In genomic region chr15:88658972-88659931, GRCh38 we compare ENCODE assay signal across 12 cellular contexts. TPM values are rescaled to one million over a fixed set of nuclear protein-coding genes. Genes with fewer than 3 reads are reported as not detected.
DNase-seq lines count a peak whose midpoint lies in the region; ATAC-seq and TF ChIP-seq lines count a peak whose summit lies in the region.
"Had no signal": no experiment of that assay in that cellular context is flagged by ENCODE, and none has a peak within 500 bp of the region (broad histone marks: within the 10 kb centered on the region; RNA-seq: fewer than 3 reads in every experiment).

No MANE protein-coding gene starts in this region.

- H4K20me1 ChIP-seq in mammary epithelial cell (ENCODE audit: insufficient read depth, low read length): no peaks in the 10 kb centered on the region

- H2AFZ ChIP-seq in mammary epithelial cell (ENCODE audit: low read depth, low read length): peak overlapping the region; percentile 82

- no peaks in the 10 kb centered on the region for H3K9me3 Mint-ChIP-seq in activated naive CD4-positive, alpha-beta T cell treated with anti-CD3 and anti-CD28 coated beads, Interleukin-2, amount 50 U/mL, for 72 hours

- CTCF ChIA-PET in mammary epithelial cell (lab: Charles Lee; ENCODE audit: low non-redundant PET): interaction anchor here (0.7 kb wide), 1 partner anchor 224 kb away, joined by 3 read pairs; no protein-coding TSS in a partner anchor

- no peak for DNase-seq in activated naive CD4-positive, alpha-beta T cell treated with anti-CD3 and anti-CD28 coated beads, Interleukin-2, amount 50 U/mL, for 72 hours (ENCODE audit: low spot score in 2 of 2)
- no peak for DNase-seq in activated naive CD4-positive, alpha-beta T cell (lab: John Stamatoyannopoulos, UW)
- DNase-seq in mammary epithelial cell: peak; percentile 85
- DNase-seq in lung (ENCODE audit: low spot score): peak; percentile 27
- peak; percentile 70 to 86 for DNase-seq in aorta
- DNase-seq: Kasumi-1, WERI-Rb-1 had no signal

- peak overlapping the region; percentile 20 for H3K9ac ChIP-seq in mammary epithelial cell (ENCODE audit: insufficient read depth, low read length)

- H3K4me1 ChIP-seq in mammary epithelial cell (ENCODE audit: insufficient read depth, low read length) (peaks cover 35% of the 10 kb centered on the region), lung (ENCODE audit: control insufficient read depth in 2 of 2, insufficient read depth in 2 of 2, low read length in 2 of 2) (no peaks in the 10 kb centered on the region), aorta (ENCODE audit: control insufficient read depth in 1 of 2, insufficient read depth in 2 of 2, low read length in 2 of 2) (peaks cover 0 to 13% of the 10 kb centered on the region in 2 donors)

- H3K27ac ChIP-seq in mammary epithelial cell (ENCODE audit: insufficient read depth, low read depth, low read length) (peak overlapping the region; percentile 67), lung (ENCODE audit: low read depth in 1 of 2, low read length in 1 of 2) (peak overlapping the region in 1 of 2 donors; percentile 43), aorta (ENCODE audit: low read depth in 1 of 2, low read length in 2 of 2) (no peak overlapping the region)
- H3K27ac ChIP-seq: vagina, WERI-Rb-1 had no signal

- H3K79me2 ChIP-seq in mammary epithelial cell (ENCODE audit: insufficient read depth, low read length): no peaks in the 10 kb centered on the region

- BruUV-seq in mammary epithelial cell (replicated peaks; lab: Mats Ljungman, UMichigan): no TSS peak

- intact Hi-C loops in mammary epithelial cell (cut with micrococcal nuclease): loop anchor here (5.0 kb wide), 1 partner anchor 518 kb away; no protein-coding TSS in a partner anchor
- intact Hi-C loops in aorta (cut with DNase I): loop anchor here (5.0 kb wide), 1 partner anchor 88 kb away; no protein-coding TSS in a partner anchor

- peak overlapping the region; percentile 67 for H3K4me2 ChIP-seq in mammary epithelial cell (ENCODE audit: insufficient read depth, low read depth, low read length)

- no peak overlapping the region for H3K4me3 ChIP-seq in mammary epithelial cell (replicated peaks in 1 of 3; ENCODE audit: insufficient read depth in 1 of 3, low read depth in 2 of 3, low read length in 3 of 3)
- no peak overlapping the region for H3K4me3 ChIP-seq in lung
- no peak overlapping the region for H3K4me3 ChIP-seq in aorta (ENCODE audit: low read length in 2 of 2)
- H3K4me3 ChIP-seq: vagina had no signal

- H3K36me3 Mint-ChIP-seq in activated naive CD4-positive, alpha-beta T cell treated with anti-CD3 and anti-CD28 coated beads, Interleukin-2, amount 50 U/mL, for 72 hours: no peaks in the 10 kb centered on the region
- H3K36me3 Mint-ChIP-seq: brain had no signal

- TF ChIP-seq CTCF in mammary epithelial cell (conservative IDR thresholded peaks at IDR 0.05 in 1 of 2, IDR thresholded peaks at IDR 0.05 in 1 of 2; ENCODE audit: extremely low read depth in 1 of 2, insufficient read depth in 1 of 2, low read depth in 1 of 2, low read length in 2 of 2) (no peak), lung (IDR thresholded peaks at IDR 0.05; ENCODE audit: control extremely low read depth, extremely low read depth) (no peak)

- H3K27ac Mint-ChIP-seq in activated naive CD4-positive, alpha-beta T cell treated with anti-CD3 and anti-CD28 coated beads, Interleukin-2, amount 50 U/mL, for 72 hours: peak overlapping the region in 1 of 2 donors; percentile 51

- H3K36me3 ChIP-seq in mammary epithelial cell (ENCODE audit: insufficient read depth, low read length) (no peaks in the 10 kb centered on the region), lung (ENCODE audit: control insufficient read depth in 2 of 2, insufficient read depth in 2 of 2, low read length in 2 of 2) (peaks cover 0 to 7% of the 10 kb centered on the region in 2 donors), aorta (ENCODE audit: control insufficient read depth in 1 of 2, insufficient read depth in 2 of 2, low read length in 1 of 2) (no peaks in the 10 kb centered on the region)
- H3K36me3 ChIP-seq: vagina, WERI-Rb-1 had no signal

- WGBS in mammary epithelial cell (ENCODE audit: low coverage, missing lambda C conversion rate): 28% methylated on average over 13 of the region's 18 CpGs
- WGBS in lung, 2 donors: 70 to 86% methylated on average over 18 of the region's 18 CpGs
- WGBS in aorta, 2 donors: 48% methylated on average over 18 of the region's 18 CpGs

- no peaks in the 10 kb centered on the region for H3K27me3 ChIP-seq in mammary epithelial cell (ENCODE audit: insufficient read depth, low read length)
- no peaks in the 10 kb centered on the region for H3K27me3 ChIP-seq in lung (ENCODE audit: control insufficient read depth, insufficient read depth)
- no peaks in the 10 kb centered on the region for H3K27me3 ChIP-seq in aorta (ENCODE audit: control insufficient read depth in 1 of 2, insufficient read depth in 2 of 2, low read length in 1 of 2)
- H3K27me3 ChIP-seq: vagina had no signal

- H3K9me3 ChIP-seq in mammary epithelial cell (replicated peaks; ENCODE audit: insufficient read depth, low read length) (no peaks in the 10 kb centered on the region), lung (ENCODE audit: control insufficient read depth in 2 of 2, insufficient read depth in 1 of 2, low read length in 1 of 2) (no peaks in the 10 kb centered on the region), aorta (ENCODE audit: control insufficient read depth, low read length) (no peaks in the 10 kb centered on the region)
- H3K9me3 ChIP-seq: vagina had no signal

- dilution Hi-C loops in mammary epithelial cell (cut with HindIII; ENCODE audit: low sequenced_read_pairs): loop anchor here (10.0 to 25.0 kb wide), 3 partner anchors 126 to 503 kb away; no protein-coding TSS in a partner anchor

- in situ Hi-C loops in mammary epithelial cell (cut with MboI; ENCODE audit: low sequenced_read_pairs in 2 of 2): loop anchor here in 1 of 2 donors (25.0 kb wide), 2 partner anchors 178 to 353 kb away; no protein-coding TSS in a partner anchor

- ATAC-seq in activated naive CD4-positive, alpha-beta T cell treated with anti-CD3 and anti-CD28 coated beads, Interleukin-2, amount 50 U/mL, for 72 hours: peak; percentile 55 to 66
- ATAC-seq in lung (ENCODE audit: insufficient read depth, low FRiP score) (no peak), aorta (ENCODE audit: low FRiP score) (peak; percentile 47), HG02642 (IDR thresholded peaks at IDR 0.05; ENCODE audit: poor library complexity, unreplicated experiment) (no peak), GM18511 (IDR thresholded peaks at IDR 0.05; ENCODE audit: unreplicated experiment) (no peak), GM19463 (IDR thresholded peaks at IDR 0.05; ENCODE audit: unreplicated experiment) (no peak)

RNA-seq across cellular contexts. Expression of gene ISG20, which starts 20.4 kb away (rescaled TPM):
- 100 to 1,000 TPM in 1 of 2 donors, 10 to 100 TPM in 1; 53.9 to 118 TPM for total RNA-seq in activated naive CD4-positive, alpha-beta T cell treated with anti-CD3 and anti-CD28 coated beads, Interleukin-2, amount 50 U/mL, for 72 hours
- total RNA-seq in mammary epithelial cell (1 to 10 TPM; 1.0 to 2.9 TPM), lung (10 to 100 TPM; 18.5 to 35.6 TPM), aorta (10 to 100 TPM; 12.4 to 13.3 TPM)
- polyA plus RNA-seq in mammary epithelial cell (7.9 TPM), lung (10 to 100 TPM; 57.7 to 61.6 TPM), aorta (10 to 100 TPM; 10.1 to 18.7 TPM)
- polyA minus RNA-seq in mammary epithelial cell: 16.8 TPM

RNA-seq across cellular contexts. Expression of gene AEN, which starts 38.1 kb away (rescaled TPM):
- total RNA-seq in activated naive CD4-positive, alpha-beta T cell treated with anti-CD3 and anti-CD28 coated beads, Interleukin-2, amount 50 U/mL, for 72 hours: 100 to 1,000 TPM in 1 of 2 donors, 10 to 100 TPM in 1; 24.2 to 122 TPM
- total RNA-seq in mammary epithelial cell (10 to 100 TPM; 31.8 to 42.7 TPM), lung (10 to 100 TPM in 1 of 2 donors, 1 to 10 TPM in 1; 4.2 to 15.4 TPM), aorta (10 to 100 TPM; 10.7 to 22.3 TPM)
- polyA plus RNA-seq in mammary epithelial cell (29.2 TPM), lung (10 to 100 TPM; 11.4 to 15.4 TPM), aorta (1 to 10 TPM; 7.1 to 10.0 TPM)
- 80.7 TPM for polyA minus RNA-seq in mammary epithelial cell

Comparison
In these comparisons a context has a peak if more than half of its experiments do, and no peak if none do; other contexts are left out.
1. ATAC-seq: peak in activated naive CD4-positive, alpha-beta T cell treated with anti-CD3 and anti-CD28 coated beads, Interleukin-2, amount 50 U/mL, for 72 hours (2 of 2) and aorta (single experiment); none in lung (single experiment), HG02642 (single experiment), GM18511 (single experiment) and GM19463 (single experiment).
2. DNase-seq: peak in mammary epithelial cell (single experiment), lung (single experiment) and aorta (2 of 2); none in activated naive CD4-positive, alpha-beta T cell treated with anti-CD3 and anti-CD28 coated beads, Interleukin-2, amount 50 U/mL, for 72 hours (0 of 2) and activated naive CD4-positive, alpha-beta T cell (0 of 4).